In the genomic region with DNA sequence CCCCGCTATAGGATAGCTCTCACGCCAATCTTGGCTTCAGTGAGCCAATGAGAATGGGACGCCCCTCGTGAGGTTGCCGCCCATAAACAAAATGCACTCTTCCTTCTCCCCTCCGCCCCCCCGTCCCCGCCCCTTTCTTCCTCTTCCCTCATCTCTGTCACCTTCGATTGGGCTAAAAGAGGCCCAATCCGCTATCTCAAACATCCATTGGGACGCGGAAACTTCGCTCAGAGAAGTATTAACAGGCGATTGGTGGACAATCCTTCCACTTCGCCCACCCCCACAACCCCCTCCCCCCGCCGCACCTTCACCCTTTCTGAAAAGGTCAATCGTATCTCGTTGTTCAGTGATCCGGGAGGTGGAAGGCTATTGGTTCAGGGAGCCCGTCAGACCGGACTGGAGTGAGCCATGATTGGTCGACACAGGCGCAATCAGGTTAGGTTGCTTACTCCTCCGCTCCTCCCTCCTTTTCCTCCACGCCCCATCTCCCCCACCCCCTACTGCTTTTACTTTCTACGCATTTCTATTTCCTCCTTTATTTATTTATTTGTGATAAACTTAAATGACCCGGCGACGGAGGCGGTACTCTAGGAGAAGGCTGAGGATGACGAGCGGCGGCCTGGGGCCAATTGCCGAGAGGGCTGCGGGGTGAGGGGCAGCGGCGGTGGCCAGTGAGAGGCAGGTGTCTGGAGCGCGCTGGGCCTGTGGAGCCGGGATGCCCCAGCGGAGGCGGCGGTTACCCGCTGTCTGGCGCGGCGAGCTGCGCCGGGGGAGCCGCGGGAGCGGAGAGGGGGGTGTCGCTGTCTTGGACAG, we compare ENCODE assay signal across 8 cellular contexts. TPM values are rescaled to one million over a fixed set of nuclear protein-coding genes. Genes with fewer than 3 reads are reported as not detected.
DNase-seq lines count a peak whose midpoint lies in the region; ATAC-seq lines count a peak whose summit lies in the region.

No MANE protein-coding gene starts in this region.

- H3K4me1 Mint-ChIP-seq in activated CD8-positive, alpha-beta memory T cell treated with anti-CD3 and anti-CD28 coated beads, Interleukin-2, amount 10 ng/mL, durations not matched to agents 7 days and 5 days = peaks cover 23% of the 10 kb centered on the region
- peaks cover 6 to 24% of the 10 kb centered on the region in 2 donors for H3K4me1 Mint-ChIP-seq in effector memory CD8-positive, alpha-beta T cell (ENCODE audit: low read depth in 2 of 2)

- DNase-seq in COLO829 (ENCODE audit: low spot score) (peak; percentile 94), HT-29 (ENCODE audit: low spot score) (peak; percentile 100), medulla oblongata (ENCODE audit: extremely low spot score) (peak; percentile 100)
- DNase-seq in NK-92 treated with Interleukin-12 subunit alpha and Interleukin-12 subunit beta, amount 100 ng/mL, for 24 hours (lab: John Stamatoyannopoulos, UW) = peak; percentile 100
- DNase-seq in activated CD8-positive, alpha-beta memory T cell treated with anti-CD3 and anti-CD28 coated beads, Interleukin-2, amount 10 ng/mL, durations not matched to agents 7 days and 5 days = peak; percentile 98
- DNase-seq in effector memory CD8-positive, alpha-beta T cell = peak; percentile 96 to 98 (median 98)
- DNase-seq in stimulated activated CD4-positive, alpha-beta T cell treated with anti-CD3 and anti-CD28 coated beads, TNF-alpha, amount 100 ng/mL, for 48 hours (ENCODE audit: low read depth in 3 of 3) = peak; percentile 90 to 96 (median 93)

- ATAC-seq in GM21360 (IDR thresholded peaks at IDR 0.05; ENCODE audit: unreplicated experiment) = peak; percentile 74
- peak; percentile 85 for ATAC-seq in activated CD8-positive, alpha-beta memory T cell treated with anti-CD3 and anti-CD28 coated beads, Interleukin-2, amount 10 ng/mL, durations not matched to agents 7 days and 5 days
- peak; percentile 70 for ATAC-seq in effector memory CD8-positive, alpha-beta T cell (replicated peaks)

- peaks cover 5% of the 10 kb centered on the region for H3K36me3 Mint-ChIP-seq in activated CD8-positive, alpha-beta memory T cell treated with anti-CD3 and anti-CD28 coated beads, Interleukin-2, amount 10 ng/mL, durations not matched to agents 7 days and 5 days
- H3K36me3 Mint-ChIP-seq in effector memory CD8-positive, alpha-beta T cell (ENCODE audit: insufficient read depth) = peaks cover 23% of the 10 kb centered on the region

- CTCF ChIA-PET in activated CD8-positive, alpha-beta memory T cell treated with anti-CD3 and anti-CD28 coated beads, Interleukin-2, amount 10 ng/mL, durations not matched to agents 7 days and 5 days (lab: Charles Lee) = interaction anchor here (1.3 to 5.1 kb wide), 2 partner anchors 16 to 47 kb away, joined by 4 to 30 read pairs; no protein-coding TSS in a partner anchor

- H3K9me3 Mint-ChIP-seq in activated CD8-positive, alpha-beta memory T cell treated with anti-CD3 and anti-CD28 coated beads, Interleukin-2, amount 10 ng/mL, durations not matched to agents 7 days and 5 days (ENCODE audit: low read depth) = no peaks in the 10 kb centered on the region
- H3K9me3 Mint-ChIP-seq in effector memory CD8-positive, alpha-beta T cell = peaks cover 0 to 4% of the 10 kb centered on the region in 2 donors

- H3K27me3 Mint-ChIP-seq in activated CD8-positive, alpha-beta memory T cell treated with anti-CD3 and anti-CD28 coated beads, Interleukin-2, amount 10 ng/mL, durations not matched to agents 7 days and 5 days = peaks cover 1% of the 10 kb centered on the region
- no peaks in the 10 kb centered on the region for H3K27me3 Mint-ChIP-seq in effector memory CD8-positive, alpha-beta T cell

- peak overlapping the region; percentile 96 for H3K27ac Mint-ChIP-seq in activated CD8-positive, alpha-beta memory T cell treated with anti-CD3 and anti-CD28 coated beads, Interleukin-2, amount 10 ng/mL, durations not matched to agents 7 days and 5 days
- H3K27ac Mint-ChIP-seq in effector memory CD8-positive, alpha-beta T cell = peak overlapping the region; percentile 94 to 97

- peak overlapping the region; percentile 90 for H3K4me3 Mint-ChIP-seq in activated CD8-positive, alpha-beta memory T cell treated with anti-CD3 and anti-CD28 coated beads, Interleukin-2, amount 10 ng/mL, durations not matched to agents 7 days and 5 days
- H3K4me3 Mint-ChIP-seq in effector memory CD8-positive, alpha-beta T cell = peak overlapping the region; percentile 85 to 93

RNA-seq across cellular contexts. Expression of a gene that starts 0.4 kb away (rescaled TPM):
- total RNA-seq in HT-29 (2014; rRNA removed; shearing (Covaris generic)) = 7.9 and 11.0 TPM in 2 replicates
- total RNA-seq in activated CD8-positive, alpha-beta memory T cell treated with anti-CD3 and anti-CD28 coated beads, Interleukin-2, amount 10 ng/mL, durations not matched to agents 7 days and 5 days = 10 to 100 TPM in 1 of 2 experiments, 1 to 10 TPM in 1; 5.6 to 10.2 TPM

Comparison
In these comparisons a context has a peak if more than half of its experiments do, and no peak if none do; other contexts are left out.
1. Peak in every context shown above with its lines: DNase-seq and ATAC-seq.